Comparison of ENCODE assay signal across 7 cellular contexts in the genomic region with DNA sequence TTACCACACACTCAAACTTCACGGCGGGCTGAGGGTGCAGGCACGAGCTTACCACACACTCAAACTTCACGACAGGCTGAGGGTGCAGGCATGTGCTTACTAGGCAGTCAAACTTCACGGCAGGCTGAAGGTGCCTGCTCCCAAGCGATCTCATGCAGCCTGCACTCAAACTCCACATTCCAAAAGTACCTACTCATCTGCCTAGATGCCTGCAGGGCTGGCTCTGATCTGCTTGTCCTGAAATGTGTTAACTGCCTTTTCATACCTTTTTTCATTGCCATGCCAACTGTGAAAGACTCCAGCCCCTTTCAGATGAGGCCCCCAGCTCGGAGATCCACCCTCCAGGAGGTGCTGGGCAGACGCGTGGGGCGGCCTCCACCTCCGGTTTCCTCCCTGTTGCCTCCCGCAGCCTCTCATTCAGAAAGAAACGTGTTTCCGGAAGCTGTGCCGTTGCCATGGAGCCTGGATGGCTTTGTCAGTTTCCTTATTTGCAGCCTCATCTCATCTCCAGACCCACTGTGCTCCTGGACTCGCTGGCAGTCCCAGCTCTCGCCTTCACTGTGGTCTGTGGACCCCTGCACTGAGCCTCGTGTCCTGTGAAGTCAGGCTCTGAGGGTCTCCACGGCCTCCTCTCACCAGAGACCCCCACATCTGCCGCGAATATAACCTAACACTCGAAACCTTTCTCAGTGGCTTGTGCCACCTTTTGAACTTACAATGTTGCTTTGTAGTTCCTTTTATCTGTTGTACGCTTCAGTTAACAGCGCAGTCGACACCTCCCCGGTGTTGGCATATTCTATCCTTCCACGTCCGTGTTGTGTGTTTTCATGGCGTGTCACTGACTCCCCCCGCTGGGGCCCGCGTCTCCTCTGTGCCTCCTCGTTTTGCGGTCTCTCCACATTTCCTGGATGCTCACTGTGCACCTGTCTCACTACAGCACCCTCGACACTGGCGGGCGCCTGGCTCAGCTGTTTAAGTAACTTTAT.
DNase-seq lines count a peak whose midpoint lies in the region; ATAC-seq and TF ChIP-seq lines count a peak whose summit lies in the region.

No MANE protein-coding gene starts in this region.

- ATAC-seq in GM21825 (IDR thresholded peaks at IDR 0.05; ENCODE audit: unreplicated experiment) = peak; percentile 80
- no peak for ATAC-seq in HG02840 (IDR thresholded peaks at IDR 0.05; ENCODE audit: low FRiP score, unreplicated experiment)

- no peaks in the 10 kb centered on the region for H3K27me3 Mint-ChIP-seq in activated CD4-positive, alpha-beta memory T cell treated with anti-CD3 and anti-CD28 coated beads, Interleukin-2, amount 10 ng/mL, durations not matched to agents 7 days and 5 days

- H3K4me3 Mint-ChIP-seq in activated CD4-positive, alpha-beta memory T cell treated with anti-CD3 and anti-CD28 coated beads, Interleukin-2, amount 10 ng/mL, durations not matched to agents 7 days and 5 days = peak overlapping the region; percentile 69

- peaks cover 28% of the 10 kb centered on the region for H3K4me1 Mint-ChIP-seq in activated CD4-positive, alpha-beta memory T cell treated with anti-CD3 and anti-CD28 coated beads, Interleukin-2, amount 10 ng/mL, durations not matched to agents 7 days and 5 days

- CTCF ChIA-PET in activated CD4-positive, alpha-beta memory T cell treated with anti-CD3 and anti-CD28 coated beads, Interleukin-2, amount 10 ng/mL, durations not matched to agents 7 days and 5 days (lab: Charles Lee) = interaction anchor here (0.7 kb wide), 1 partner anchor 67 kb away, joined by 3 read pairs; no protein-coding TSS in a partner anchor

- peaks cover 5% of the 10 kb centered on the region for H3K9me3 Mint-ChIP-seq in activated CD4-positive, alpha-beta memory T cell treated with anti-CD3 and anti-CD28 coated beads, Interleukin-2, amount 10 ng/mL, durations not matched to agents 7 days and 5 days

- DNase-seq in NCI-H146 treated with DMSO at 0.1 percent for 48 hours (lab: John Stamatoyannopoulos, UW; ENCODE audit: unreplicated experiment) (peak; percentile 9), epithelial cell of esophagus (ENCODE audit: low read depth) (peak; percentile 56), ureter (ENCODE audit: low spot score) (no peak)
- peak; percentile 80 for DNase-seq in activated CD4-positive, alpha-beta memory T cell treated with anti-CD3 and anti-CD28 coated beads, Interleukin-2, amount 10 ng/mL, durations not matched to agents 7 days and 5 days
- peak; percentile 33 for DNase-seq in stimulated activated CD4-positive, alpha-beta T cell treated with anti-CD3 and anti-CD28 coated beads, Interleukin-1b, Interleukin-23, amount 100 ng/mL, for 4 hours (ENCODE audit: low read depth in 2 of 2)

- POLR2A ChIA-PET in activated CD4-positive, alpha-beta memory T cell treated with anti-CD3 and anti-CD28 coated beads, Interleukin-2, amount 10 ng/mL, durations not matched to agents 7 days and 5 days (lab: Charles Lee) = interaction anchor here (0.6 to 0.9 kb wide), 3 partner anchors 15 to 43 kb away, joined by 3 read pairs; no protein-coding TSS in a partner anchor

- no peak for TF ChIP-seq CTCF in epithelial cell of esophagus (IDR thresholded peaks at IDR 0.05; ENCODE audit: insufficient read depth, low read depth, low read length, missing control alignments)

- no peak overlapping the region for H3K4me3 ChIP-seq in epithelial cell of esophagus (ENCODE audit: low read length)

- H3K27ac Mint-ChIP-seq in activated CD4-positive, alpha-beta memory T cell treated with anti-CD3 and anti-CD28 coated beads, Interleukin-2, amount 10 ng/mL, durations not matched to agents 7 days and 5 days = peak overlapping the region; percentile 75

- H3K36me3 Mint-ChIP-seq in activated CD4-positive, alpha-beta memory T cell treated with anti-CD3 and anti-CD28 coated beads, Interleukin-2, amount 10 ng/mL, durations not matched to agents 7 days and 5 days (ENCODE audit: low read depth) = no peaks in the 10 kb centered on the region
